11 cellular contexts compared by ENCODE assay signal in genomic region chr18:3985030-3985429, GRCh38.
DNase-seq lines count a peak whose midpoint lies in the region; ATAC-seq and TF ChIP-seq lines count a peak whose summit lies in the region.
"Had no signal": no experiment of that assay in that cellular context is flagged by ENCODE, and none has a peak within 500 bp of the region (broad histone marks: within the 10 kb centered on the region; RNA-seq: fewer than 3 reads in every experiment).

No MANE protein-coding gene starts in this region.

- H3K27ac Mint-ChIP-seq in T-cell, result peak overlapping the region in 1 of 2 donors; percentile 2

- H3K27ac ChIP-seq in DND-41 (ENCODE audit: low read length), result no peak overlapping the region
- H3K27ac ChIP-seq: Peyer's patch had no signal

- H3K79me2 ChIP-seq in DND-41 (ENCODE audit: insufficient read depth, low read length), result no peaks in the 10 kb centered on the region

- POLR2A ChIA-PET in T-cell (lab: Charles Lee), result interaction anchor here in 1 of 2 donors (0.7 kb wide), 1 partner anchor 19 kb away, joined by 6 read pairs; no protein-coding TSS in a partner anchor

- no peaks in the 10 kb centered on the region for H3K27me3 ChIP-seq in DND-41 (ENCODE audit: insufficient read depth, low read length, poor library complexity)
- H3K27me3 ChIP-seq: Peyer's patch had no signal

- no peak overlapping the region for H3K4me3 ChIP-seq in DND-41 (ENCODE audit: low read depth in 1 of 2, low read length in 2 of 2)
- no peak overlapping the region for H3K4me3 ChIP-seq in fibroblast of the aortic adventitia (ENCODE audit: low read depth, low read length)
- H3K4me3 ChIP-seq in mucosa of descending colon, result no peak overlapping the region
- H3K4me3 ChIP-seq in foreskin fibroblast (ENCODE audit: low read depth in 1 of 2, low read length in 2 of 2), result no peak overlapping the region
- H3K4me3 ChIP-seq: Peyer's patch had no signal

- H3K4me1 ChIP-seq in DND-41 (ENCODE audit: insufficient read depth, low read length) (peaks cover 10% of the 10 kb centered on the region), mucosa of descending colon (ENCODE audit: low read depth) (no peaks in the 10 kb centered on the region)
- H3K4me1 ChIP-seq: Peyer's patch had no signal

- peak overlapping the region in 2 of 3 donors; percentile 10 to 34 for H3K4me3 Mint-ChIP-seq in T-cell

- H2AFZ ChIP-seq in DND-41 (ENCODE audit: low read depth, low read length), result peak overlapping the region; percentile 53

- peaks cover 17 to 26% (median 23%) of the 10 kb centered on the region in 3 donors for H3K4me1 Mint-ChIP-seq in T-cell

- peak; percentile 80 for ATAC-seq in DND-41 (ENCODE audit: insufficient read depth, low read depth)
- ATAC-seq in T-cell (replicated peaks in 1 of 4), result peak in 1 of 4 experiments; percentile 32
- no peak for ATAC-seq in mucosa of descending colon
- no peak for ATAC-seq in GM19324 (IDR thresholded peaks at IDR 0.05; ENCODE audit: low FRiP score, unreplicated experiment)

- H4K20me1 ChIP-seq in DND-41 (ENCODE audit: insufficient read depth, low read length), result no peaks in the 10 kb centered on the region

- no peaks in the 10 kb centered on the region for H3K27me3 Mint-ChIP-seq in T-cell

- H3K9me3 ChIP-seq in DND-41 (ENCODE audit: insufficient read depth, low read length, severe bottlenecking) (no peaks in the 10 kb centered on the region), mucosa of descending colon (no peaks in the 10 kb centered on the region)
- H3K9me3 ChIP-seq: Peyer's patch had no signal

- H3K9me3 Mint-ChIP-seq in T-cell, result peaks cover 0 to 2% (median 0%) of the 10 kb centered on the region in 3 donors

- no peak overlapping the region for H3K9ac ChIP-seq in DND-41 (ENCODE audit: low read depth, low read length)

- in situ Hi-C loops in ACHN (cut with HindIII; ENCODE audit: low pct_ligation_motif_present, low pct_unique_long_range_greater_than_20kb, low sequenced_read_pairs), result no loop called here

- no peak for TF ChIP-seq CTCF in DND-41 (IDR thresholded peaks at IDR 0.05; ENCODE audit: borderline replicate concordance, extremely low read depth, low read length, poor library complexity, severe bottlenecking)
- TF ChIP-seq CTCF in fibroblast of the aortic adventitia (IDR thresholded peaks at IDR 0.05; ENCODE audit: insufficient read depth, low read length), result no peak
- no peak for TF ChIP-seq CTCF in mucosa of descending colon (IDR thresholded peaks at IDR 0.05)
- TF ChIP-seq CTCF in foreskin fibroblast (IDR thresholded peaks at IDR 0.05; ENCODE audit: low read depth, low read length), result no peak

- peak overlapping the region; percentile 37; the same call in 1 of the 2 replicates for H3K4me2 ChIP-seq in DND-41 (ENCODE audit: insufficient read depth, low read length)

- H3K36me3 ChIP-seq in DND-41 (ENCODE audit: insufficient read depth, low read length) (no peaks in the 10 kb centered on the region), mucosa of descending colon (ENCODE audit: low read depth) (no peaks in the 10 kb centered on the region)
- H3K36me3 ChIP-seq: Peyer's patch had no signal

- intact Hi-C loops in mucosa of descending colon (cut with DNase I, micrococcal nuclease), result no loop called here

- peak; percentile 7 for DNase-seq in ACHN
- DNase-seq in DND-41, result no peak
- no peak for DNase-seq in T-cell
- DNase-seq in fibroblast of the aortic adventitia (ENCODE audit: low read depth), result peak; percentile 34
- no peak for DNase-seq in mucosa of descending colon
- DNase-seq in foreskin fibroblast, result no peak
- no peak for DNase-seq in NK-92 treated with Interleukin-12 subunit alpha and Interleukin-12 subunit beta, amount 100 ng/mL, for 24 hours (lab: John Stamatoyannopoulos, UW)
- DNase-seq: NCI-H1092 treated with DMSO at 0.1 percent for 48 hours; Peyer's patch; stimulated activated CD4-positive, alpha-beta T cell treated with anti-CD3 and anti-CD28 coated beads, Interleukin-4, amount 100 ng/mL, for 4 hours had no signal

- H3K36me3 Mint-ChIP-seq in T-cell, result no peaks in the 10 kb centered on the region

- CTCF ChIA-PET in T-cell (lab: Charles Lee), result interaction anchor here (0.6 to 2.5 kb wide), 5 partner anchors 11 to 175 kb away, joined by 3 to 5 read pairs (median 5); no protein-coding TSS in a partner anchor

Comparison
In these comparisons a context has a peak if more than half of its experiments do, and no peak if none do; other contexts are left out.
1. DNase-seq: peak in ACHN (single experiment) and fibroblast of the aortic adventitia (single experiment); none in DND-41 (single experiment), T-cell (0 of 34), mucosa of descending colon (0 of 3), foreskin fibroblast (0 of 2) and NK-92 treated with Interleukin-12 subunit alpha and Interleukin-12 subunit beta, amount 100 ng/mL, for 24 hours (single experiment).